Comparison of ENCODE assay signal across 18 cellular contexts in the genomic region with DNA sequence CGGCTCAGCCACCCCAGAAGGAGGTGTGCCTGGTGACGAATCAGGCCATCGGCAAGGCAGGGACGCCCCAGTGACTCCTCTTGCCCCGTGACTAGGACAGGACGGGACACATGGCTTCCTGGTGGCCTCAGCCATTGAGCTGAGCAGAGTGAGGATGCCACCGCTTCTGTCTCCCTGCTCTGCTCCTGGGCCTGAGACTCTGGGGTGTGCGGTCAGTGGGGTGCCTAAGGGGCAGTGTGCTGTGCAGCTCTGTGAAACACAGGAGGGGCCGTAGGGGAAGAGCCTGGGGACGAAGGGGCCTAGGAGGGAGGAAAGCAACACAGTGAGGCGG. TPM values are rescaled to one million over a fixed set of nuclear protein-coding genes. Genes with fewer than 3 reads are reported as not detected.
"Had no signal": no experiment of that assay in that cellular context is flagged by ENCODE, and none has a peak within 500 bp of the region (broad histone marks: within the 10 kb centered on the region; RNA-seq: fewer than 3 reads in every experiment).

No MANE protein-coding gene starts in this region.

- H3K27me3 ChIP-seq: brain microvascular endothelial cell, testis had no signal

- H3K36me3 Mint-ChIP-seq: activated naive CD4-positive, alpha-beta T cell treated with anti-CD3 and anti-CD28 coated beads, Interleukin-2, amount 50 U/mL, for 72 hours; natural killer cell had no signal

- H3K4me3 Mint-ChIP-seq: activated B cell treated with CpG ODN at 0.5 μM for 24 hours; activated CD4-positive, alpha-beta T cell treated with anti-CD3 and anti-CD28 coated beads, Interleukin-2, amount 10 ng/mL, durations not matched to agents 24 days and 14 days; activated CD8-positive, alpha-beta T cell treated with anti-CD3 and anti-CD28 coated beads, Interleukin-2, amount 10 ng/mL, durations not matched to agents 7 days and 5 days; dendritic cell treated with granulocyte-macrophage colony-stimulating factor and Interleukin-4, amounts not matched to agents 40 ng/mL and 50 ng/mL, for 4 days; natural killer cell had no signal

- ATAC-seq: activated CD8-positive, alpha-beta T cell treated with anti-CD3 and anti-CD28 coated beads, Interleukin-2, amount 10 ng/mL, durations not matched to agents 7 days and 5 days; activated naive CD4-positive, alpha-beta T cell treated with anti-CD3 and anti-CD28 coated beads, Interleukin-2, amount 50 U/mL, for 72 hours; foreskin keratinocyte; natural killer cell had no signal

- DNase-seq: activated B cell treated with CpG ODN at 0.5 μM for 24 hours; activated CD4-positive, alpha-beta T cell treated with anti-CD3 and anti-CD28 coated beads, Interleukin-2, amount 10 ng/mL, durations not matched to agents 24 days and 14 days; activated CD8-positive, alpha-beta memory T cell treated with anti-CD3 and anti-CD28 coated beads, Interleukin-2, amount 50 U/mL, for 4 hours; activated CD8-positive, alpha-beta T cell treated with anti-CD3 and anti-CD28 coated beads, Interleukin-2, amount 10 ng/mL, durations not matched to agents 7 days and 5 days; activated effector memory CD4-positive, alpha-beta T cell treated with anti-CD3 and anti-CD28 coated beads, Interleukin-2, amount 50 U/mL, for 16 hours; activated T-cell treated with anti-CD3 and anti-CD28 coated beads, Interleukin-2, amount 50 U/mL, for 48 hours; brain microvascular endothelial cell; effector memory CD4-positive, alpha-beta T cell; foreskin keratinocyte; mesenchymal stem cell; natural killer cell; stimulated activated naive CD4-positive, alpha-beta T cell treated with Interleukin-2 at 50 U/mL for 16 hours; testis had no signal

- H3K9me3 ChIP-seq: testis had no signal

- H3K27ac Mint-ChIP-seq: activated B cell treated with CpG ODN at 0.5 μM for 24 hours; activated CD4-positive, alpha-beta T cell treated with anti-CD3 and anti-CD28 coated beads, Interleukin-2, amount 10 ng/mL, durations not matched to agents 24 days and 14 days; activated CD8-positive, alpha-beta T cell treated with anti-CD3 and anti-CD28 coated beads, Interleukin-2, amount 10 ng/mL, durations not matched to agents 7 days and 5 days; dendritic cell treated with granulocyte-macrophage colony-stimulating factor and Interleukin-4, amounts not matched to agents 40 ng/mL and 50 ng/mL, for 4 days; natural killer cell had no signal

- H3K9me3 Mint-ChIP-seq: activated B cell treated with CpG ODN at 0.5 μM for 24 hours; activated CD4-positive, alpha-beta T cell treated with anti-CD3 and anti-CD28 coated beads, Interleukin-2, amount 10 ng/mL, durations not matched to agents 24 days and 14 days; activated naive CD4-positive, alpha-beta T cell treated with anti-CD3 and anti-CD28 coated beads, Interleukin-2, amount 50 U/mL, for 72 hours; dendritic cell treated with granulocyte-macrophage colony-stimulating factor and Interleukin-4, amounts not matched to agents 40 ng/mL and 50 ng/mL, for 4 days; natural killer cell had no signal

- H3K4me3 ChIP-seq: testis had no signal

- H3K4me1 Mint-ChIP-seq: activated B cell treated with CpG ODN at 0.5 μM for 24 hours had no signal

- FAIRE-seq: TTC549, urothelium cell line had no signal

- H3K27ac ChIP-seq: brain microvascular endothelial cell, foreskin keratinocyte, testis had no signal

- H3K36me3 ChIP-seq: brain microvascular endothelial cell had no signal

RNA-seq across cellular contexts. Expression of a gene that starts 24.3 kb away (rescaled TPM):
- total RNA-seq: activated B cell treated with CpG ODN at 0.5 μM for 24 hours; activated CD4-positive, alpha-beta T cell treated with anti-CD3 and anti-CD28 coated beads, Interleukin-2, amount 10 ng/mL, durations not matched to agents 24 days and 14 days; natural killer cell; T-helper 2 cell treated with Interferon-gamma antibody and Interleukin-4, amounts not matched to agents 100 ng/mL and 5 ng/mL, for 36 hours had no signal

RNA-seq across cellular contexts. Expression of a gene that starts 37.8 kb away (rescaled TPM):
- total RNA-seq: activated B cell treated with CpG ODN at 0.5 μM for 24 hours had no signal
